In genomic region chr18:40577255-40577654, GRCh38 we compare ENCODE assay signal across 34 cellular contexts.
A peak's percentile ranks its signal among the peaks of the same experiment; 100 is the strongest.
DNase-seq lines count a peak whose midpoint lies in the region; ATAC-seq lines count a peak whose summit lies in the region.
"Had no signal": no experiment of that assay in that cellular context is flagged by ENCODE, and none has a peak within 500 bp of the region (broad histone marks: within the 10 kb centered on the region; RNA-seq: fewer than 3 reads in every experiment).

No MANE protein-coding gene starts in this region.

- no peak overlapping the region for H3K27ac Mint-ChIP-seq in stimulated activated memory B cell treated with anti-CD40 and anti-IgM and Interleukin-4, amounts not matched to agents 10 μg/mL and 1 μg/mL and 100 μg/mL, for 72 hours
- H3K27ac Mint-ChIP-seq: activated CD4-positive, alpha-beta T cell treated with anti-CD3 and anti-CD28 coated beads, Interleukin-2, amount 10 ng/mL, durations not matched to agents 7 days and 5 days; activated naive CD8-positive, alpha-beta T cell treated with anti-CD3 and anti-CD28 coated beads for 36 hours; activated T-cell treated with anti-CD3 and anti-CD28 coated beads, Interleukin-2, amount 50 U/mL, for 24 hours; dendritic cell treated with granulocyte-macrophage colony-stimulating factor and Interleukin-4, amounts not matched to agents 40 ng/mL and 50 ng/mL, for 4 days; nephron; stimulated activated naive CD8-positive, alpha-beta T cell treated with anti-CD3 and anti-CD28 coated beads, Interleukin-15, Interleukin-2, amounts not matched to agents 100 ng/mL and 50 ng/mL, for 24 hours; T-cell; WTC11 had no signal

- no peaks in the 10 kb centered on the region for H3K4me1 Mint-ChIP-seq in stimulated activated memory B cell treated with anti-CD40 and anti-IgM and Interleukin-4, amounts not matched to agents 10 μg/mL and 1 μg/mL and 100 μg/mL, for 72 hours
- H3K4me1 Mint-ChIP-seq: activated CD4-positive, alpha-beta T cell treated with anti-CD3 and anti-CD28 coated beads, Interleukin-2, amount 10 ng/mL, durations not matched to agents 7 days and 5 days; activated naive CD8-positive, alpha-beta T cell treated with anti-CD3 and anti-CD28 coated beads for 36 hours; nephron; T-cell had no signal

- peak; percentile 8 for DNase-seq in DMS 273 treated with DMSO at 0.1 percent for 48 hours (lab: John Stamatoyannopoulos, UW)
- peak; percentile 70 for DNase-seq in NCI-H146 treated with DMSO at 0.1 percent for 48 hours (lab: John Stamatoyannopoulos, UW; ENCODE audit: unreplicated experiment)
- no peak for DNase-seq in SK-N-DZ (ENCODE audit: low spot score)
- DNase-seq: activated CD4-positive, alpha-beta T cell treated with anti-CD3 and anti-CD28 coated beads, Interleukin-2, amount 10 ng/mL, durations not matched to agents 7 days and 5 days; activated gamma-delta T cell; activated naive CD8-positive, alpha-beta T cell treated with anti-CD3 and anti-CD28 coated beads for 36 hours; activated T-cell treated with anti-CD3 and anti-CD28 coated beads, Interleukin-2, amount 50 U/mL, for 24 hours; foreskin melanocyte; HCEC 1CT; heart right ventricle; lower lobe of right lung; MM.1S; mucosa of descending colon; NCI-H345; pancreas; RPMI8226; spleen; stimulated activated CD4-positive, alpha-beta T cell treated with anti-CD3 and anti-CD28 coated beads, Interleukin-2, amount 100 ng/mL, for 24 hours; T-cell had no signal

- H2AFZ ChIP-seq in neuron (ENCODE audit: low read depth, low read length) = peak overlapping the region; percentile 55

- peaks cover 4% of the 10 kb centered on the region for H3K9me3 Mint-ChIP-seq in stimulated activated memory B cell treated with anti-CD40 and anti-IgM and Interleukin-4, amounts not matched to agents 10 μg/mL and 1 μg/mL and 100 μg/mL, for 72 hours
- H3K9me3 Mint-ChIP-seq: activated CD4-positive, alpha-beta T cell treated with anti-CD3 and anti-CD28 coated beads, Interleukin-2, amount 10 ng/mL, durations not matched to agents 7 days and 5 days; dendritic cell treated with granulocyte-macrophage colony-stimulating factor and Interleukin-4, amounts not matched to agents 40 ng/mL and 50 ng/mL, for 4 days; stimulated activated naive CD8-positive, alpha-beta T cell treated with anti-CD3 and anti-CD28 coated beads, Interleukin-15, Interleukin-2, amounts not matched to agents 100 ng/mL and 50 ng/mL, for 24 hours; WTC11 had no signal

- H3K4me3 ChIP-seq in ectodermal cell (ENCODE audit: insufficient read depth, low read depth, low read length) = no peak overlapping the region
- H3K4me3 ChIP-seq in neuron (ENCODE audit: low read length) = peak overlapping the region; percentile 41
- H3K4me3 ChIP-seq: ascending aorta, BLaER1, esophagus muscularis mucosa, heart right ventricle, lower lobe of right lung, mucosa of descending colon, pancreas, SJCRH30, spleen, thoracic aorta had no signal

- H3K36me3 ChIP-seq in ectodermal cell (ENCODE audit: control insufficient read depth, insufficient read depth, low read length) = no peaks in the 10 kb centered on the region
- H3K36me3 ChIP-seq in neuron (ENCODE audit: insufficient read depth, low read length) = no peaks in the 10 kb centered on the region
- H3K36me3 ChIP-seq: ascending aorta, BLaER1, esophagus muscularis mucosa, heart right ventricle, lower lobe of right lung, pancreas, SJCRH30, spleen, thoracic aorta had no signal

- no peaks in the 10 kb centered on the region for H3K36me3 Mint-ChIP-seq in stimulated activated memory B cell treated with anti-CD40 and anti-IgM and Interleukin-4, amounts not matched to agents 10 μg/mL and 1 μg/mL and 100 μg/mL, for 72 hours
- H3K36me3 Mint-ChIP-seq: activated naive CD8-positive, alpha-beta T cell treated with anti-CD3 and anti-CD28 coated beads for 36 hours; T-cell; WTC11 had no signal

- H3K9me3 ChIP-seq in ectodermal cell (ENCODE audit: control insufficient read depth, low read length) = no peaks in the 10 kb centered on the region
- H3K9me3 ChIP-seq in neuron (ENCODE audit: low read length) = no peaks in the 10 kb centered on the region
- H3K9me3 ChIP-seq: ascending aorta, BLaER1, esophagus muscularis mucosa, heart right ventricle, lower lobe of right lung, mucosa of descending colon, pancreas, SJCRH30, thoracic aorta had no signal

- H3K27me3 ChIP-seq in ectodermal cell (ENCODE audit: control insufficient read depth, insufficient read depth, low read length, poor library complexity, severe bottlenecking) (no peaks in the 10 kb centered on the region), neuron (ENCODE audit: insufficient read depth, low read length) (no peaks in the 10 kb centered on the region)
- H3K27me3 ChIP-seq: ascending aorta, BLaER1, esophagus muscularis mucosa, heart right ventricle, pancreas, SJCRH30, spleen had no signal

- peak overlapping the region; percentile 72 for H3K27ac ChIP-seq in ectodermal cell (ENCODE audit: insufficient read depth, low read depth, low read length, poor library complexity, severe bottlenecking)
- H3K27ac ChIP-seq: ascending aorta, BLaER1, esophagus muscularis mucosa, heart right ventricle, HL-60, KMS-11, lower lobe of right lung, pancreas, SJCRH30, spleen, thoracic aorta had no signal

- ATAC-seq in GM21825 (IDR thresholded peaks at IDR 0.05; ENCODE audit: unreplicated experiment) = no peak
- no peak for ATAC-seq in stimulated activated memory B cell treated with anti-CD40 and anti-IgM and Interleukin-4, amounts not matched to agents 10 μg/mL and 1 μg/mL and 100 μg/mL, for 72 hours
- ATAC-seq: heart right ventricle, lower lobe of right lung, mucosa of descending colon, pancreas, T-cell had no signal

- H3K27me3 Mint-ChIP-seq in stimulated activated memory B cell treated with anti-CD40 and anti-IgM and Interleukin-4, amounts not matched to agents 10 μg/mL and 1 μg/mL and 100 μg/mL, for 72 hours = no peaks in the 10 kb centered on the region
- H3K27me3 Mint-ChIP-seq: activated CD4-positive, alpha-beta T cell treated with anti-CD3 and anti-CD28 coated beads, Interleukin-2, amount 10 ng/mL, durations not matched to agents 7 days and 5 days; activated naive CD8-positive, alpha-beta T cell treated with anti-CD3 and anti-CD28 coated beads for 36 hours; activated T-cell treated with anti-CD3 and anti-CD28 coated beads, Interleukin-2, amount 50 U/mL, for 24 hours; dendritic cell treated with granulocyte-macrophage colony-stimulating factor and Interleukin-4, amounts not matched to agents 40 ng/mL and 50 ng/mL, for 4 days; stimulated activated naive CD8-positive, alpha-beta T cell treated with anti-CD3 and anti-CD28 coated beads, Interleukin-15, Interleukin-2, amounts not matched to agents 100 ng/mL and 50 ng/mL, for 24 hours; T-cell had no signal

- no peak overlapping the region for H3K4me3 Mint-ChIP-seq in stimulated activated memory B cell treated with anti-CD40 and anti-IgM and Interleukin-4, amounts not matched to agents 10 μg/mL and 1 μg/mL and 100 μg/mL, for 72 hours
- H3K4me3 Mint-ChIP-seq: activated CD4-positive, alpha-beta T cell treated with anti-CD3 and anti-CD28 coated beads, Interleukin-2, amount 10 ng/mL, durations not matched to agents 7 days and 5 days; activated naive CD8-positive, alpha-beta T cell treated with anti-CD3 and anti-CD28 coated beads for 36 hours; activated T-cell treated with anti-CD3 and anti-CD28 coated beads, Interleukin-2, amount 50 U/mL, for 24 hours; dendritic cell treated with granulocyte-macrophage colony-stimulating factor and Interleukin-4, amounts not matched to agents 40 ng/mL and 50 ng/mL, for 4 days; nephron; stimulated activated naive CD8-positive, alpha-beta T cell treated with anti-CD3 and anti-CD28 coated beads, Interleukin-15, Interleukin-2, amounts not matched to agents 100 ng/mL and 50 ng/mL, for 24 hours; T-cell; WTC11 had no signal

- H3K4me1 ChIP-seq in ectodermal cell (ENCODE audit: control insufficient read depth, insufficient read depth, low read length) = peaks cover 34% of the 10 kb centered on the region
- H3K4me1 ChIP-seq in neuron (ENCODE audit: insufficient read depth, low read length) = peaks cover 39% of the 10 kb centered on the region
- H3K4me1 ChIP-seq: ascending aorta, BLaER1, esophagus muscularis mucosa, heart right ventricle, lower lobe of right lung, pancreas, SJCRH30, spleen had no signal
